ENCODE assay signal across 17 cellular contexts in genomic region chr19:46147791-46148288, GRCh38. TPM values are rescaled to one million over a fixed set of nuclear protein-coding genes. Genes with fewer than 3 reads are reported as not detected.
DNase-seq lines count a peak whose midpoint lies in the region; TF ChIP-seq lines count a peak whose summit lies in the region.
"Had no signal": no experiment of that assay in that cellular context is flagged by ENCODE, and none has a peak within 500 bp of the region (broad histone marks: within the 10 kb centered on the region; RNA-seq: fewer than 3 reads in every experiment).

Gene IGFL2, plus strand, starts transcription at chr19:46148238. Its CDS starts 41 bp downstream, at chr19:46148279.

- TF ChIP-seq CTCF in Calu3 (IDR thresholded peaks at IDR 0.05; ENCODE audit: unreplicated experiment), result no peak

- H3K9me3 Mint-ChIP-seq in Calu3 (ENCODE audit: low read depth, unreplicated experiment), result no peaks in the 10 kb centered on the region
- H3K9me3 Mint-ChIP-seq: CD8-positive, alpha-beta memory T cell; dendritic cell treated with granulocyte-macrophage colony-stimulating factor and Interleukin-4, amounts not matched to agents 40 ng/mL and 50 ng/mL, for 4 days; nephron had no signal

- H3K27ac Mint-ChIP-seq in Calu3 (ENCODE audit: unreplicated experiment), result no peak within 1 kb of the TSS
- H3K27ac Mint-ChIP-seq: CD8-positive, alpha-beta memory T cell; dendritic cell treated with granulocyte-macrophage colony-stimulating factor and Interleukin-4, amounts not matched to agents 40 ng/mL and 50 ng/mL, for 4 days; nephron had no signal

- H3K4me3 Mint-ChIP-seq in Calu3 (ENCODE audit: low read depth, unreplicated experiment), result no peak within 1 kb of the TSS
- H3K4me3 Mint-ChIP-seq: CD8-positive, alpha-beta memory T cell; dendritic cell treated with granulocyte-macrophage colony-stimulating factor and Interleukin-4, amounts not matched to agents 40 ng/mL and 50 ng/mL, for 4 days; nephron had no signal

- H3K27me3 Mint-ChIP-seq in Calu3 (ENCODE audit: unreplicated experiment), result peaks cover 97% of the 10 kb centered on the region

- no peaks in the 10 kb centered on the region for H3K4me1 Mint-ChIP-seq in Calu3 (ENCODE audit: low read depth, unreplicated experiment)
- H3K4me1 Mint-ChIP-seq: CD8-positive, alpha-beta memory T cell; nephron had no signal

- CTCF ChIA-PET in Calu3 (lab: Charles Lee), result interaction anchor here (0.5 kb wide), 1 partner anchor 143 kb away, joined by 4 read pairs; no protein-coding TSS in a partner anchor

- DNase-seq in activated T-cell treated with anti-CD3 and anti-CD28 coated beads for 24 hours (ENCODE audit: low read depth) (peak; percentile 17), RPMI8226 (peak; percentile 7), erythroblast (lab: John Stamatoyannopoulos, UW) (peak in 1 of 2 experiments; percentile 9), NCI-H1092 treated with DMSO at 0.1 percent for 48 hours (lab: John Stamatoyannopoulos, UW) (no peak), Calu3 (no peak), NCI-H187 treated with DMSO at 0.1 percent for 48 hours (lab: John Stamatoyannopoulos, UW) (no peak)
- no peak for DNase-seq in activated T-cell treated with anti-CD3 and anti-CD28 coated beads, Interleukin-2, amount 50 U/mL, for 1 hour
- DNase-seq in stimulated activated CD4-positive, alpha-beta T cell treated with anti-CD3 and anti-CD28 coated beads, TNF-alpha, amount 100 ng/mL, for 24 hours (ENCODE audit: low read depth in 3 of 3), result peak in 2 of 3 experiments; percentile 11 to 13
- DNase-seq: CD8-positive, alpha-beta memory T cell; foreskin fibroblast; GDM1; retina; stimulated activated naive CD4-positive, alpha-beta T cell treated with Interleukin-2 at 50 U/mL for 16 hours; T1000 had no signal

- peak; percentile 19 for TF ChIP-seq POLR2A in erythroblast (IDR thresholded peaks at IDR 0.05; ENCODE audit: low read length)

- H3K36me3 Mint-ChIP-seq in Calu3 (ENCODE audit: insufficient read depth, unreplicated experiment), result no peaks in the 10 kb centered on the region
- H3K36me3 Mint-ChIP-seq: CD8-positive, alpha-beta memory T cell had no signal

- intact Hi-C loops in Calu3 (cut with micrococcal nuclease; ENCODE audit: unreplicated experiment), result no loop called here

- BruUV-seq in Calu3 (replicated peaks; lab: Mats Ljungman, UMichigan), result no TSS peak

RNA-seq across cellular contexts. Expression of gene IGFL2, which starts in this region (rescaled TPM):
- not detected in 2 replicates for total RNA-seq in Calu3 (2022)
- total RNA-seq: CD8-positive, alpha-beta memory T cell; lung had no signal

Comparison
In these comparisons a context has a peak if more than half of its experiments do, and no peak if none do; other contexts are left out.
1. DNase-seq: peak in activated T-cell treated with anti-CD3 and anti-CD28 coated beads for 24 hours (single experiment), RPMI8226 (single experiment) and stimulated activated CD4-positive, alpha-beta T cell treated with anti-CD3 and anti-CD28 coated beads, TNF-alpha, amount 100 ng/mL, for 24 hours (2 of 3); none in activated T-cell treated with anti-CD3 and anti-CD28 coated beads, Interleukin-2, amount 50 U/mL, for 1 hour (single experiment), NCI-H1092 treated with DMSO at 0.1 percent for 48 hours (single experiment), Calu3 (single experiment) and NCI-H187 treated with DMSO at 0.1 percent for 48 hours (single experiment).